Comparison of ENCODE assay signal across 8 cellular contexts in genomic region chr17:75034236-75034908, GRCh38. TPM values are rescaled to one million over a fixed set of nuclear protein-coding genes. Genes with fewer than 3 reads are reported as not detected.
DNase-seq lines count a peak whose midpoint lies in the region; ATAC-seq and TF ChIP-seq lines count a peak whose summit lies in the region.

No MANE protein-coding gene starts in this region.

- peak overlapping the region; percentile 99 for H2AFZ ChIP-seq in mammary epithelial cell (ENCODE audit: low read depth, low read length)

- H3K79me2 ChIP-seq in mammary epithelial cell (ENCODE audit: insufficient read depth, low read length), result no peaks in the 10 kb centered on the region

- no peaks in the 10 kb centered on the region for H3K27me3 ChIP-seq in mammary epithelial cell (ENCODE audit: insufficient read depth, low read length)

- TSS peak; percentile 87 for BruUV-seq in mammary epithelial cell (replicated peaks; lab: Mats Ljungman, UMichigan)

- peak; percentile 91 for DNase-seq in NCI-H2196 (lab: John Stamatoyannopoulos, UW; ENCODE audit: unreplicated experiment)
- peak; percentile 96 for DNase-seq in WTC11 (ENCODE audit: low spot score)
- peak; percentile 91 for DNase-seq in mammary epithelial cell
- peak; percentile 69 to 79 (median 75) for DNase-seq in immature natural killer cell

- TF ChIP-seq CTCF in WTC11 (IDR thresholded peaks at IDR 0.05), result no peak
- peak in 1 of 2 donors; percentile 36 for TF ChIP-seq CTCF in mammary epithelial cell (conservative IDR thresholded peaks at IDR 0.05 in 1 of 2, IDR thresholded peaks at IDR 0.05 in 1 of 2; ENCODE audit: extremely low read depth in 1 of 2, insufficient read depth in 1 of 2, low read depth in 1 of 2, low read length in 2 of 2)

- peak overlapping the region; percentile 99 for H3K4me3 Mint-ChIP-seq in WTC11
- peak overlapping the region; percentile 90 to 99 (median 92) for H3K4me3 Mint-ChIP-seq in immature natural killer cell

- POLR2A ChIA-PET in WTC11 (lab: Charles Lee), result interaction anchor here (0.7 to 2.2 kb wide), 8 partner anchors 10 to 162 kb away, joined by 3 to 24 read pairs (median 8); partner anchors contain the start of genes ATP5PD, CDR2L, FDXR and KCTD2

- H3K4me1 Mint-ChIP-seq in WTC11 (peaks cover 26% of the 10 kb centered on the region), immature natural killer cell (peaks cover 37 to 47% of the 10 kb centered on the region in 2 donors)

- H3K27ac Mint-ChIP-seq in WTC11 (peak overlapping the region; percentile 94), immature natural killer cell (peak overlapping the region; percentile 38 to 92 (median 82))

- H3K36me3 ChIP-seq in mammary epithelial cell (ENCODE audit: insufficient read depth, low read length), result peaks cover 8% of the 10 kb centered on the region

- H3K4me1 ChIP-seq in mammary epithelial cell (ENCODE audit: insufficient read depth, low read length), result peaks cover 15% of the 10 kb centered on the region

- H3K27ac ChIP-seq in mammary epithelial cell (ENCODE audit: insufficient read depth, low read depth, low read length) (peak overlapping the region; percentile 86), skin epidermis (peak overlapping the region in 20 of 21 experiments; percentile 54 to 91 (median 82))

- peaks cover 18% of the 10 kb centered on the region for H3K9me3 Mint-ChIP-seq in WTC11
- H3K9me3 Mint-ChIP-seq in immature natural killer cell, result peaks cover 0 to 8% (median 0%) of the 10 kb centered on the region in 6 donors

- peak overlapping the region; percentile 90 for H3K4me2 ChIP-seq in mammary epithelial cell (ENCODE audit: insufficient read depth, low read depth, low read length)

- no peaks in the 10 kb centered on the region for H3K9me3 ChIP-seq in mammary epithelial cell (replicated peaks; ENCODE audit: insufficient read depth, low read length)

- under 1% methylated on average over 25 of the region's 43 CpGs for WGBS in mammary epithelial cell (ENCODE audit: low coverage, missing lambda C conversion rate)

- ATAC-seq in GM18498 (IDR thresholded peaks at IDR 0.05; ENCODE audit: unreplicated experiment) (peak; percentile 62), HG03095 (IDR thresholded peaks at IDR 0.05; ENCODE audit: unreplicated experiment) (peak; percentile 53), WTC11 (peak; percentile 42), HG02884 (IDR thresholded peaks at IDR 0.05; ENCODE audit: unreplicated experiment) (no peak)

- dilution Hi-C loops in mammary epithelial cell (cut with HindIII; ENCODE audit: low sequenced_read_pairs), result no loop called here

- peak overlapping the region; percentile 88 for H3K9ac ChIP-seq in mammary epithelial cell (ENCODE audit: insufficient read depth, low read length)

- H3K4me3 ChIP-seq in mammary epithelial cell (replicated peaks in 1 of 3; ENCODE audit: insufficient read depth in 1 of 3, low read depth in 2 of 3, low read length in 3 of 3) (peak overlapping the region; percentile 57 to 85 (median 65)), skin epidermis (peak overlapping the region; percentile 33 to 62 (median 52))

- no peaks in the 10 kb centered on the region for H4K20me1 ChIP-seq in mammary epithelial cell (ENCODE audit: insufficient read depth, low read length)

- CTCF ChIA-PET in WTC11 (lab: Charles Lee), result interaction anchor here (0.7 to 3.5 kb wide), 16 partner anchors 20 to 289 kb away, joined by 3 to 38 read pairs (median 5); partner anchors contain the start of genes CDR2L, FDXR, MRPL58 and OTOP2
- CTCF ChIA-PET in mammary epithelial cell (lab: Charles Lee; ENCODE audit: low non-redundant PET), result interaction anchor here (0.7 to 0.9 kb wide), 3 partner anchors 14 to 686 kb away, joined by 3 to 4 read pairs (median 3); no protein-coding TSS in a partner anchor

- intact Hi-C loops in mammary epithelial cell (cut with micrococcal nuclease), result loop anchor here (1.0 kb wide), 4 partner anchors 22 to 76 kb away; partner anchors contain the start of gene MRPL58

- H3K36me3 Mint-ChIP-seq in WTC11 (peaks cover 26% of the 10 kb centered on the region), immature natural killer cell (peaks cover 4 to 13% (median 9%) of the 10 kb centered on the region in 3 donors)

- H3K27me3 Mint-ChIP-seq in WTC11 (ENCODE audit: low read depth) (peaks cover 26% of the 10 kb centered on the region), immature natural killer cell (ENCODE audit: low read depth in 3 of 3) (peaks cover 25 to 40% (median 36%) of the 10 kb centered on the region in 3 donors)

- in situ Hi-C loops in mammary epithelial cell (cut with MboI; ENCODE audit: low sequenced_read_pairs in 2 of 2), result loop anchor here in 1 of 2 donors (5.0 kb wide), 1 partner anchor 52 kb away; no protein-coding TSS in a partner anchor

TF ChIP-seq in WTC11, 78 proteins besides CTCF, POLR2A, EP300 and RAD21 (continues in another document):
- TF ChIP-seq ZNF232 (CRISPR knock-in tag; IDR thresholded peaks at IDR 0.05) (peak; percentile 89; the same call in 1 of the 2 replicates), NR1H2 (CRISPR knock-in tag; IDR thresholded peaks at IDR 0.05) (no peak), CDX4 (CRISPR knock-in tag; IDR thresholded peaks at IDR 0.05; ENCODE audit: borderline replicate concordance) (no peak), USF1 (CRISPR knock-in tag; IDR thresholded peaks at IDR 0.05) (peak; percentile 80), ZNF671 (CRISPR knock-in tag; IDR thresholded peaks at IDR 0.05) (0 out of 2 replicates have a peak, but pooled peaks have one; percentile 63), ETV6 (CRISPR knock-in tag; IDR thresholded peaks at IDR 0.05) (peak; percentile 86), JUN (CRISPR knock-in tag; IDR thresholded peaks at IDR 0.05) (0 out of 2 replicates have a peak, but pooled peaks have one; percentile 27), TP53 (CRISPR knock-in tag; IDR thresholded peaks at IDR 0.05) (no peak)
- TF ChIP-seq, protein P1, sequence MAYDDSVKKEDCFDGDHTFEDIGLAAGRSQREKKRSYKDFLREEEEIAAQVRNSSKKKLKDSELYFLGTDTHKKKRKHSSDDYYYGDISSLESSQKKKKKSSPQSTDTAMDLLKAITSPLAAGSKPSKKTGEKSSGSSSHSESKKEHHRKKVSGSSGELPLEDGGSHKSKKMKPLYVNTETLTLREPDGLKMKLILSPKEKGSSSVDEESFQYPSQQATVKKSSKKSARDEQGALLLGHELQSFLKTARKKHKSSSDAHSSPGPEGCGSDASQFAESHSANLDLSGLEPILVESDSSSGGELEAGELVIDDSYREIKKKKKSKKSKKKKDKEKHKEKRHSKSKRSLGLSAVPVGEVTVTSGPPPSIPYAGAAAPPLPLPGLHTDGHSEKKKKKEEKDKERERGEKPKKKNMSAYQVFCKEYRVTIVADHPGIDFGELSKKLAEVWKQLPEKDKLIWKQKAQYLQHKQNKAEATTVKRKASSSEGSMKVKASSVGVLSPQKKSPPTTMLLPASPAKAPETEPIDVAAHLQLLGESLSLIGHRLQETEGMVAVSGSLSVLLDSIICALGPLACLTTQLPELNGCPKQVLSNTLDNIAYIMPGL (CRISPR knock-in tag; IDR thresholded peaks at IDR 0.05), result peak; percentile 100

RNA-seq across cellular contexts. Expression of gene ATP5PD, which starts 12.4 kb away (rescaled TPM):
- total RNA-seq in WTC11 (2021), result 383 to 427 TPM (median 419 TPM) in 3 replicates
- total RNA-seq in mammary epithelial cell, result 100 to 1,000 TPM; 142 to 269 TPM
- 382 TPM for polyA plus RNA-seq in mammary epithelial cell
- 123 TPM for polyA minus RNA-seq in mammary epithelial cell
- polyA plus RNA-seq in immature natural killer cell, result 100 to 1,000 TPM; 257 to 366 (median 261) TPM

RNA-seq across cellular contexts. Expression of gene KCTD2, which starts 12.7 kb away (rescaled TPM):
- total RNA-seq in WTC11 (2021) (31.3 to 34.0 TPM (median 32.8 TPM) in 3 replicates), mammary epithelial cell (10 to 100 TPM; 13.7 to 20.5 TPM)
- polyA plus RNA-seq in mammary epithelial cell (16.8 TPM), immature natural killer cell (1 to 10 TPM; 2.3 to 6.0 (median 4.4) TPM)
- 26.4 TPM for polyA minus RNA-seq in mammary epithelial cell

RNA-seq across cellular contexts. Expression of gene MRPL58, which starts 21.9 kb away (rescaled TPM):
- total RNA-seq in WTC11 (2021) (41.8 to 43.7 TPM (median 41.9 TPM) in 3 replicates), mammary epithelial cell (10 to 100 TPM; 22.2 to 43.2 TPM)
- polyA plus RNA-seq in mammary epithelial cell (53.1 TPM), immature natural killer cell (10 to 100 TPM; 32.4 to 52.3 (median 47.1) TPM)
- 15.8 TPM for polyA minus RNA-seq in mammary epithelial cell

RNA-seq across cellular contexts. Expression of gene CDR2L, which starts 46.9 kb away (rescaled TPM):
- 28.6 to 31.3 TPM (median 31.0 TPM) in 3 replicates for total RNA-seq in WTC11 (2021)
- total RNA-seq in mammary epithelial cell, result 10 to 100 TPM; 38.5 to 45.5 TPM
- 25.8 TPM for polyA plus RNA-seq in mammary epithelial cell
- polyA minus RNA-seq in mammary epithelial cell, result 15.7 TPM
- not detected for polyA plus RNA-seq in immature natural killer cell

RNA-seq across cellular contexts. Expression of gene SLC16A5, which starts 53.4 kb away (rescaled TPM):
- 32.4 to 33.5 TPM (median 33.1 TPM) in 3 replicates for total RNA-seq in WTC11 (2021)
- total RNA-seq in mammary epithelial cell, result 1 to 10 TPM; 3.5 to 7.1 TPM
- 1.6 TPM for polyA plus RNA-seq in mammary epithelial cell
- 1.1 TPM for polyA minus RNA-seq in mammary epithelial cell
- polyA plus RNA-seq in immature natural killer cell, result 1 to 10 TPM; 1.5 to 2.1 (median 1.5) TPM
